ENCODE assay signal across 19 cellular contexts in the genomic region with DNA sequence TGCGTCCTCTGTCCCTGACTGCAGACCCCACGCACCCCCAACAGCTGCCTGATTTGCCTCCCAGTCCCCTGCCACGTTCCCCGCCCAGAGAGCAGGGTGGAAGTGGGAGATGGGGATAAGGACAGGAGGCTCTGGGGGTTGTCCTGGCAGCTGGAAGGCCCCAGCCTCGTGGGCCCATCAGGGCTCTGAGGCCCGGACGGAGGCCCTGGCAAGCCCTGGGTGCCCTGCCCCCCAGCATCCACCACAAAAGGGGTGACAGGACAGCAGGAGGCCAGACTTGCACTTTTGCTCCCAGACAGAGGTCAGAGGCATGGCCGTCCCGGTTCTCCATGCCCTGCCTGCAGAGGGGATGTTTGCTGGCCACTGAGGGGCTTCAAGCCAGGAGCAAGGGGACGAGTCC. TPM values are rescaled to one million over a fixed set of nuclear protein-coding genes. Genes with fewer than 3 reads are reported as not detected.
A peak's percentile ranks its signal among the peaks of the same experiment; 100 is the strongest.
DNase-seq lines count a peak whose midpoint lies in the region; ATAC-seq and TF ChIP-seq lines count a peak whose summit lies in the region.
"Had no signal": no experiment of that assay in that cellular context is flagged by ENCODE, and none has a peak within 500 bp of the region (broad histone marks: within the 10 kb centered on the region; RNA-seq: fewer than 3 reads in every experiment).

No MANE protein-coding gene starts in this region.

- H3K36me3 ChIP-seq in thymus (ENCODE audit: control insufficient read depth, insufficient read depth): peaks cover 49% of the 10 kb centered on the region

- no peaks in the 10 kb centered on the region for H3K4me1 ChIP-seq in H9 (ENCODE audit: insufficient read depth, low read length)
- H3K4me1 ChIP-seq in thymus (ENCODE audit: control insufficient read depth, insufficient read depth, low read length): peaks cover 38% of the 10 kb centered on the region

- H3K27ac ChIP-seq in H9 (ENCODE audit: insufficient read length, low read depth, low read length): no peak overlapping the region
- H3K27ac ChIP-seq in thymus (ENCODE audit: low read depth): no peak overlapping the region

- H4K5ac ChIP-seq in H9 (ENCODE audit: insufficient read length, low read depth, low read length): no peak overlapping the region

- H3T11ph ChIP-seq in H9 (ENCODE audit: low read length): no peak overlapping the region

- H3K9me3 Mint-ChIP-seq in H9: no peaks in the 10 kb centered on the region
- no peaks in the 10 kb centered on the region for H3K9me3 Mint-ChIP-seq in naive B cell

- DNase-seq in H9 (no peak), T-helper 17 cell (no peak), naive B cell (no peak), GM10266 (ENCODE audit: extremely low spot score) (no peak), NCI-H446 (lab: John Stamatoyannopoulos, UW) (no peak)
- DNase-seq: ACHN; Caco-2; GF-D8; NCI-H1092 treated with DMSO at 0.1 percent for 48 hours; NCI-H146; NCI-H2081; NCI-H2171 treated with DMSO at 0.1 percent for 48 hours; NCI-H446 treated with DMSO at 0.1 percent for 48 hours; NK-92 treated with Interleukin-12 subunit alpha and Interleukin-12 subunit beta, amount 100 ng/mL, for 24 hours; OCI-M1; SHP77 treated with DMSO at 0.1 percent for 48 hours; SK-N-SH had no signal

- H2BK120ac ChIP-seq in H9 (ENCODE audit: low read depth, low read length, poor library complexity, severe bottlenecking): no peak overlapping the region

- H3K79me1 ChIP-seq in H9 (ENCODE audit: insufficient read depth, low read depth, low read length, poor library complexity, severe bottlenecking): no peaks in the 10 kb centered on the region

- 0 out of 2 replicates have a peak overlapping the region, but pooled peaks have one; percentile 42 for H3K14ac ChIP-seq in H9 (ENCODE audit: insufficient read depth, low read length)

- H3K4me1 Mint-ChIP-seq in H9: 0 out of 4 replicates have a peak, but pooled peaks cover 0 to under 1% of the 10 kb centered on the region in 2 experiments
- peaks cover 31% of the 10 kb centered on the region for H3K4me1 Mint-ChIP-seq in T-helper 17 cell
- peaks cover 56 to 92% (median 72%) of the 10 kb centered on the region in 3 donors for H3K4me1 Mint-ChIP-seq in naive B cell

- peak overlapping the region; percentile 82 for H3K4me3 ChIP-seq in thymus (ENCODE audit: low read length)

- no peaks in the 10 kb centered on the region for H3K27me3 ChIP-seq in H9 (ENCODE audit: insufficient read depth, low read length)
- H3K27me3 ChIP-seq in thymus (ENCODE audit: control insufficient read depth, insufficient read depth): no peaks in the 10 kb centered on the region

- no peak overlapping the region for H3K4ac ChIP-seq in H9 (ENCODE audit: low read depth, low read length)

- no CpG with 5 or more reads among the region's 10 CpGs for WGBS in H9 (ENCODE audit: extremely low coverage, insufficient read length, low lambda C conversion rate)
- WGBS in thymus: 77% methylated on average over 10 of the region's 10 CpGs

- no peak overlapping the region for H4K8ac ChIP-seq in H9 (replicated peaks; ENCODE audit: insufficient read length, low read depth, low read length)

- no peak overlapping the region for H4K91ac ChIP-seq in H9 (ENCODE audit: insufficient read length, low read depth, low read length)

- TF ChIP-seq CTCF in H9 (conservative IDR thresholded peaks at IDR 0.05) (no peak), GM10266 (IDR thresholded peaks at IDR 0.05; ENCODE audit: control insufficient read depth, insufficient read depth, low read depth, missing control alignments) (no peak)

- H2BK20ac ChIP-seq in H9 (ENCODE audit: low read depth, low read length, poor library complexity, severe bottlenecking): no peak overlapping the region

- ATAC-seq in T-helper 17 cell (no peak), naive B cell (ENCODE audit: low read depth in 2 of 2) (no peak), GM18870 (IDR thresholded peaks at IDR 0.05; ENCODE audit: unreplicated experiment) (no peak)

- H3K27me3 Mint-ChIP-seq in H9 (ENCODE audit: low read depth) (peaks cover 1% of the 10 kb centered on the region), T-helper 17 cell (no peaks in the 10 kb centered on the region), naive B cell (no peaks in the 10 kb centered on the region)

- H2BK12ac ChIP-seq in H9 (ENCODE audit: insufficient read length, low read depth, low read length): no peak overlapping the region

- no peak overlapping the region for H2AFZ ChIP-seq in H9 (ENCODE audit: low read length)

- no peaks in the 10 kb centered on the region for H3K23me2 ChIP-seq in H9 (ENCODE audit: insufficient read length, low read depth, low read length, poor library complexity, severe bottlenecking)

- H3K4me2 ChIP-seq in H9 (ENCODE audit: insufficient read depth, insufficient read length, low read length): no peak overlapping the region
- H3K4me2 ChIP-seq: SK-N-SH had no signal

- no peaks in the 10 kb centered on the region for H4K20me1 ChIP-seq in H9 (ENCODE audit: control insufficient read depth, insufficient read depth, insufficient read length)

- no peak overlapping the region for H3K18ac ChIP-seq in H9 (ENCODE audit: insufficient read length, low read depth, low read length)

- H2BK15ac ChIP-seq in H9 (ENCODE audit: low read depth, low read length): no peak overlapping the region

- no peak overlapping the region for H3K56ac ChIP-seq in H9 (ENCODE audit: insufficient read length, low read depth, low read length)

- H3K9me3 ChIP-seq in H9 (ENCODE audit: control insufficient read depth, low read depth, low read length) (no peaks in the 10 kb centered on the region), T-helper 17 cell (ENCODE audit: control insufficient read depth, low read length, poor library complexity, severe bottlenecking) (no peaks in the 10 kb centered on the region), thymus (ENCODE audit: control insufficient read depth) (no peaks in the 10 kb centered on the region)
- H3K9me3 ChIP-seq: Caco-2, SK-N-SH had no signal

- no peak overlapping the region for H2AK5ac ChIP-seq in H9 (ENCODE audit: insufficient read length, low read length)

- H3K9ac ChIP-seq in H9 (ENCODE audit: extremely low read depth, insufficient read length, low read length): no peak overlapping the region
- H3K9ac ChIP-seq: SK-N-SH had no signal

- H3K4me3 Mint-ChIP-seq in H9: no peak overlapping the region
- H3K4me3 Mint-ChIP-seq in T-helper 17 cell: no peak overlapping the region
- peak overlapping the region in 5 of 8 donors; percentile 34 to 96 (median 93) for H3K4me3 Mint-ChIP-seq in naive B cell

- H3K23ac ChIP-seq in H9 (ENCODE audit: insufficient read length, low read depth, low read length): no peak overlapping the region

- H3K36me3 Mint-ChIP-seq in H9 (ENCODE audit: insufficient read depth in 1 of 3, low read depth in 3 of 3): no peaks in the 10 kb centered on the region
- peaks cover 6% of the 10 kb centered on the region for H3K36me3 Mint-ChIP-seq in T-helper 17 cell (ENCODE audit: low read depth)
- no peaks in the 10 kb centered on the region for H3K36me3 Mint-ChIP-seq in naive B cell

- H2BK5ac ChIP-seq in H9 (ENCODE audit: insufficient read length, low read length): no peak overlapping the region

- H3K27ac Mint-ChIP-seq in H9 (no peak overlapping the region), T-helper 17 cell (peak overlapping the region; percentile 60), naive B cell (peak overlapping the region in 3 of 6 donors; percentile 81 to 97 (median 96))

- no peaks in the 10 kb centered on the region for H3K79me2 ChIP-seq in H9 (ENCODE audit: insufficient read depth, low read length)

RNA-seq across cellular contexts. Expression of a gene that starts 4.7 kb away (rescaled TPM):
- total RNA-seq in H9 (2021) (0.39 and 0.74 TPM in 2 replicates), T-helper 17 cell (100 to 1,000 TPM; 134 TPM)
- polyA plus RNA-seq in naive B cell (ENCODE audit: low read depth in 6 of 6) (10 to 100 TPM; 24.1 to 64.3 (median 37.5) TPM), thymus (114 TPM)

RNA-seq across cellular contexts. Expression of a gene that starts 45.2 kb away (rescaled TPM):
- total RNA-seq in H9 (2021): 0.90 and 1.0 TPM in 2 replicates
- 1 to 10 TPM; 4.1 to 4.3 TPM for total RNA-seq in T-helper 17 cell
- polyA plus RNA-seq in naive B cell (ENCODE audit: low read depth in 6 of 6): 1 to 10 TPM in 3 of 6 donors, under 1 TPM in 3; 0.52 to 3.4 (median 1.1) TPM
- polyA plus RNA-seq in thymus: 7.4 TPM

Comparison
In these comparisons a context has a peak if more than half of its experiments do, and no peak if none do; other contexts are left out.
1. H3K4me3 Mint-ChIP-seq: peak in naive B cell (5 of 8); none in H9 (0 of 2) and T-helper 17 cell (single experiment).
2. RNA of a gene that starts 4.7 kb away (total RNA-seq): 134 TPM in T-helper 17 cell; 0.39 to 0.74 TPM in H9; every median in the first group is over 10 times any median in the second.